Comparison of ENCODE assay signal across 17 cellular contexts in genomic region chr5:180333661-180334060, GRCh38. TPM values are rescaled to one million over a fixed set of nuclear protein-coding genes. Genes with fewer than 3 reads are reported as not detected.
A peak's percentile ranks its signal among the peaks of the same experiment; 100 is the strongest.
DNase-seq lines count a peak whose midpoint lies in the region; ATAC-seq, FAIRE-seq and TF ChIP-seq lines count a peak whose summit lies in the region.
"Had no signal": no experiment of that assay in that cellular context is flagged by ENCODE, and none has a peak within 500 bp of the region (broad histone marks: within the 10 kb centered on the region; RNA-seq: fewer than 3 reads in every experiment).

No MANE protein-coding gene starts in this region.

- in situ Hi-C loops in Panc1 (cut with HindIII; ENCODE audit: low pct_unique_long_range_greater_than_20kb, low sequenced_read_pairs) = no loop called here

- H3K27me3 Mint-ChIP-seq in activated CD8-positive, alpha-beta T cell treated with anti-CD3 and anti-CD28 coated beads for 36 hours = peaks cover 16% of the 10 kb centered on the region

- peak; percentile 80 for DNase-seq in ELR (ENCODE audit: low read depth)
- DNase-seq in Panc1 (ENCODE audit: low read depth, low spot score) = no peak
- DNase-seq in epithelial cell of esophagus (ENCODE audit: low read depth) = peak; percentile 14
- DNase-seq in skeletal muscle cell (ENCODE audit: low read depth) = peak; percentile 64
- DNase-seq in esophagus squamous epithelium (lab: John Stamatoyannopoulos, UW) = no peak
- no peak for DNase-seq in activated CD8-positive, alpha-beta T cell treated with anti-CD3 and anti-CD28 coated beads for 36 hours
- no peak for DNase-seq in effector CD4-positive, alpha-beta T cell
- DNase-seq in GM19239 (ENCODE audit: insufficient read length, low spot score) = no peak
- DNase-seq: activated CD4-positive, alpha-beta T cell treated with anti-CD3 and anti-CD28 coated beads for 36 hours; activated T-cell treated with anti-CD3 and anti-CD28 coated beads, Interleukin-2, amount 50 U/mL, for 48 hours; NCI-H1694; stimulated activated naive CD4-positive, alpha-beta T cell had no signal

- no peaks in the 10 kb centered on the region for H3K27me3 ChIP-seq in Panc1 (ENCODE audit: control insufficient read depth, insufficient read depth, low read length)
- peaks cover 0 to 3% (median 0%) of the 10 kb centered on the region in 4 donors for H3K27me3 ChIP-seq in esophagus squamous epithelium
- H3K27me3 ChIP-seq: ascending aorta had no signal

- TF ChIP-seq POLR2A in esophagus squamous epithelium (IDR thresholded peaks at IDR 0.05) = no peak

- no peak overlapping the region for H3K27ac ChIP-seq in Panc1 (ENCODE audit: low read length)
- peak overlapping the region in 2 of 4 donors; percentile 7 to 10 for H3K27ac ChIP-seq in esophagus squamous epithelium
- H3K27ac ChIP-seq: ascending aorta, epithelial cell of prostate had no signal

- no peaks in the 10 kb centered on the region for H3K36me3 Mint-ChIP-seq in activated CD8-positive, alpha-beta T cell treated with anti-CD3 and anti-CD28 coated beads for 36 hours (ENCODE audit: low read depth)
- H3K36me3 Mint-ChIP-seq: CD14-positive monocyte had no signal

- intact Hi-C loops in Panc1 (cut with micrococcal nuclease; ENCODE audit: unreplicated experiment) (no loop called here), esophagus squamous epithelium (cut with DNase I) (no loop called here)
- intact Hi-C loops in activated CD8-positive, alpha-beta T cell treated with anti-CD3 and anti-CD28 coated beads for 36 hours (cut with micrococcal nuclease) = no loop called here

- peaks cover 2% of the 10 kb centered on the region for H3K4me1 Mint-ChIP-seq in activated CD8-positive, alpha-beta T cell treated with anti-CD3 and anti-CD28 coated beads for 36 hours (ENCODE audit: low read depth)
- H3K4me1 Mint-ChIP-seq: activated CD4-positive, alpha-beta T cell treated with anti-CD3 and anti-CD28 coated beads for 36 hours; CD14-positive monocyte had no signal

- TF ChIP-seq CTCF in Panc1 (IDR thresholded peaks at IDR 0.05) (no peak), epithelial cell of esophagus (IDR thresholded peaks at IDR 0.05; ENCODE audit: insufficient read depth, low read depth, low read length, missing control alignments) (no peak), esophagus squamous epithelium (IDR thresholded peaks at IDR 0.05) (no peak)
- no peak for TF ChIP-seq CTCF in activated CD8-positive, alpha-beta T cell treated with anti-CD3 and anti-CD28 coated beads for 36 hours (IDR thresholded peaks at IDR 0.05)

- H3K4me1 ChIP-seq in Panc1 (ENCODE audit: control insufficient read depth, insufficient read depth, low read length) = peaks cover 3% of the 10 kb centered on the region
- H3K4me1 ChIP-seq in esophagus squamous epithelium = peaks cover 0 to 49% (median 21%) of the 10 kb centered on the region in 3 donors
- H3K4me1 ChIP-seq: HAP-1 had no signal

- WGBS in esophagus squamous epithelium, 2 donors = 35 to 40% methylated on average over 1 to 4 of the region's 4 CpGs

- ATAC-seq in Panc1 = peak; percentile 48
- no peak for ATAC-seq in activated CD8-positive, alpha-beta T cell treated with anti-CD3 and anti-CD28 coated beads for 36 hours
- ATAC-seq: activated CD4-positive, alpha-beta T cell treated with anti-CD3 and anti-CD28 coated beads for 36 hours had no signal

- no peaks in the 10 kb centered on the region for H3K9me3 Mint-ChIP-seq in activated CD8-positive, alpha-beta T cell treated with anti-CD3 and anti-CD28 coated beads for 36 hours

- FAIRE-seq in GM19239 (lab: Jason Lieb, UNC) = no peak
- FAIRE-seq: G401.6 had no signal

- no peak overlapping the region for H3K4me3 ChIP-seq in Panc1 (ENCODE audit: low read depth in 2 of 2, low read length in 2 of 2)
- no peak overlapping the region for H3K4me3 ChIP-seq in epithelial cell of esophagus (ENCODE audit: low read length)
- no peak overlapping the region for H3K4me3 ChIP-seq in skeletal muscle cell (ENCODE audit: low read depth, low read length)
- no peak overlapping the region for H3K4me3 ChIP-seq in esophagus squamous epithelium
- H3K4me3 ChIP-seq: ascending aorta, HAP-1 had no signal

- H3K36me3 ChIP-seq in Panc1 (ENCODE audit: control insufficient read depth, insufficient read depth, low read length) (no peaks in the 10 kb centered on the region), esophagus squamous epithelium (peaks cover 0 to 33% (median 0%) of the 10 kb centered on the region in 3 donors)

- H3K27ac Mint-ChIP-seq in activated CD8-positive, alpha-beta T cell treated with anti-CD3 and anti-CD28 coated beads for 36 hours = no peak overlapping the region
- H3K27ac Mint-ChIP-seq: activated CD4-positive, alpha-beta T cell treated with anti-CD3 and anti-CD28 coated beads for 36 hours had no signal

- POLR2A ChIA-PET in Panc1 (lab: Charles Lee) = interaction anchor here (0.5 kb wide), 1 partner anchor 518 kb away, joined by 11 read pairs; no protein-coding TSS in a partner anchor
- POLR2A ChIA-PET in activated CD8-positive, alpha-beta T cell treated with anti-CD3 and anti-CD28 coated beads for 36 hours (lab: Charles Lee) = no interaction called here

- H3K4me3 Mint-ChIP-seq in activated CD8-positive, alpha-beta T cell treated with anti-CD3 and anti-CD28 coated beads for 36 hours = no peak overlapping the region
- H3K4me3 Mint-ChIP-seq: activated CD4-positive, alpha-beta T cell treated with anti-CD3 and anti-CD28 coated beads for 36 hours had no signal

- BruUV-seq in Panc1 (replicated peaks; lab: Mats Ljungman, UMichigan) = no TSS peak

- CTCF ChIA-PET in Panc1 (lab: Charles Lee) = no interaction called here
- CTCF ChIA-PET in activated CD8-positive, alpha-beta T cell treated with anti-CD3 and anti-CD28 coated beads for 36 hours (lab: Charles Lee) = interaction anchor here (2.6 kb wide), 1 partner anchor 18 kb away, joined by 10 read pairs; no protein-coding TSS in a partner anchor

- H3K9me3 ChIP-seq in Panc1 (ENCODE audit: control insufficient read depth, insufficient read depth, low read depth, low read length) (no peaks in the 10 kb centered on the region), esophagus squamous epithelium (no peaks in the 10 kb centered on the region)
- H3K9me3 ChIP-seq: ascending aorta, HAP-1 had no signal

RNA-seq across cellular contexts. Expression of gene GFPT2, which starts 19.5 kb away (rescaled TPM):
- total RNA-seq in Panc1 (2021; ENCODE audit: unreplicated experiment) = 2.1 TPM
- 1.3 TPM for polyA plus RNA-seq in Panc1 (2012; ENCODE audit: insufficient read length)
- 10 to 100 TPM in 1 of 4 donors, 1 to 10 TPM in 2, not detected in 1; 5.5 to 15.6 (median 6.4) TPM for total RNA-seq in esophagus squamous epithelium
- total RNA-seq in activated CD8-positive, alpha-beta T cell treated with anti-CD3 and anti-CD28 coated beads for 36 hours = not detected
- polyA plus RNA-seq: CD14-positive monocyte had no signal

RNA-seq across cellular contexts. Expression of gene MAPK9, which starts 41.8 kb away (rescaled TPM):
- total RNA-seq in Panc1 (2021; ENCODE audit: unreplicated experiment) (44.1 TPM), esophagus squamous epithelium (10 to 100 TPM; 14.5 to 27.3 (median 20.5) TPM)
- polyA plus RNA-seq in Panc1 (2012; ENCODE audit: insufficient read length) = 23.5 TPM
- total RNA-seq in activated CD8-positive, alpha-beta T cell treated with anti-CD3 and anti-CD28 coated beads for 36 hours = 10 to 100 TPM; 31.8 to 33.2 TPM

Comparison
In these comparisons a context has a peak if more than half of its experiments do, and no peak if none do; other contexts are left out.
1. DNase-seq: peak in ELR (single experiment), epithelial cell of esophagus (single experiment) and skeletal muscle cell (single experiment); none in Panc1 (single experiment), esophagus squamous epithelium (single experiment), activated CD8-positive, alpha-beta T cell treated with anti-CD3 and anti-CD28 coated beads for 36 hours (single experiment), effector CD4-positive, alpha-beta T cell (single experiment) and GM19239 (single experiment).